9 cellular contexts compared by ENCODE assay signal in genomic region chr11:124725719-124726105, GRCh38. TPM values are rescaled to one million over a fixed set of nuclear protein-coding genes. Genes with fewer than 3 reads are reported as not detected.
DNase-seq lines count a peak whose midpoint lies in the region; ATAC-seq, FAIRE-seq and TF ChIP-seq lines count a peak whose summit lies in the region.
"Had no signal": no experiment of that assay in that cellular context is flagged by ENCODE, and none has a peak within 500 bp of the region (broad histone marks: within the 10 kb centered on the region; RNA-seq: fewer than 3 reads in every experiment).

No MANE protein-coding gene starts in this region.

- H3K4me3 ChIP-seq in GM12878 = no peak overlapping the region
- no peak overlapping the region for H3K4me3 ChIP-seq in BE2C (ENCODE audit: low read depth, low read length)
- H3K4me3 ChIP-seq in mesenchymal stem cell (ENCODE audit: insufficient read depth in 1 of 2, low read depth in 1 of 2, low read length in 2 of 2) = no peak overlapping the region

- no peaks in the 10 kb centered on the region for H4K20me1 ChIP-seq in GM12878 (ENCODE audit: control insufficient read depth, insufficient read depth)

- no peak for FAIRE-seq in GM12878 (lab: Jason Lieb, UNC)

- no TSS peak for BruUV-seq in GM12878 (replicated peaks; lab: Mats Ljungman, UMichigan)

- H3K27me3 Mint-ChIP-seq in neural crest cell (ENCODE audit: low read depth) = peaks cover 23% of the 10 kb centered on the region

- H3K23ac ChIP-seq in mesenchymal stem cell (ENCODE audit: low read length in 2 of 2) = no peak overlapping the region

- TF ChIP-seq RAD21 in GM12878 (IDR thresholded peaks at IDR 0.05; ENCODE audit: insufficient read depth, low read depth, low read length) = no peak

- TF ChIP-seq POLR2A in GM12878 (IDR thresholded peaks at IDR 0.05; ENCODE audit: low read depth, low read length) = no peak

- TF ChIP-seq CTCF in GM12878 (IDR thresholded peaks at IDR 0.05 in 2 of 3, conservative IDR thresholded peaks at IDR 0.05 in 1 of 3; ENCODE audit: control insufficient read depth in 2 of 3, extremely low read depth in 1 of 3, insufficient read depth in 1 of 3, low read depth in 3 of 3, low read length in 3 of 3) = no peak
- no peak for TF ChIP-seq CTCF in neural crest cell (conservative IDR thresholded peaks at IDR 0.05)
- TF ChIP-seq CTCF in BE2C (IDR thresholded peaks at IDR 0.05; ENCODE audit: low read depth, low read length) = no peak

- H2AFZ ChIP-seq in GM12878 (ENCODE audit: control insufficient read depth, low read depth, low read length) (no peak overlapping the region; the same call in 1 of the 2 replicates), mesenchymal stem cell (ENCODE audit: low read depth, low read length) (no peak overlapping the region)

- no peak overlapping the region for H2BK12ac ChIP-seq in mesenchymal stem cell (ENCODE audit: low read length in 2 of 2)

- H3K4me1 ChIP-seq in GM12878 (ENCODE audit: control insufficient read depth, insufficient read depth, low read length) = peaks cover 7% of the 10 kb centered on the region
- no peaks in the 10 kb centered on the region; the same call in 1 of the 2 replicates for H3K4me1 ChIP-seq in BE2C
- H3K4me1 ChIP-seq in mesenchymal stem cell (ENCODE audit: control insufficient read depth, insufficient read depth, low read depth, low read length) = peaks cover 9% of the 10 kb centered on the region

- no peak overlapping the region for H2BK5ac ChIP-seq in mesenchymal stem cell (ENCODE audit: low read depth, low read length, poor library complexity, severe bottlenecking)

- CTCF ChIA-PET in GM12878 (lab: Yijun Ruan, JAX) = interaction anchor here (1.7 to 4.1 kb wide), 7 partner anchors 9 to 67 kb away, joined by 5 to 36 read pairs (median 9); partner anchors contain the start of genes ESAM and NRGN

- SMC1A ChIA-PET in GM12878 (lab: Charles Lee; ENCODE audit: uncharacterized antibody, unreplicated experiment) = interaction anchor here (0.8 to 2.6 kb wide), 10 partner anchors 12 to 100 kb away, joined by 3 to 16 read pairs (median 4); partner anchors contain the start of genes SIAE and SPA17

- H3K36me3 ChIP-seq in GM12878 (ENCODE audit: control insufficient read depth in 2 of 2, insufficient read depth in 2 of 2, low read length in 1 of 2) (no peaks in the 10 kb centered on the region), BE2C (no peaks in the 10 kb centered on the region), mesenchymal stem cell (ENCODE audit: control insufficient read depth in 1 of 2, insufficient read depth in 2 of 2, low read depth in 1 of 2, low read length in 2 of 2) (no peaks in the 10 kb centered on the region)

- no peak overlapping the region for H3K27ac Mint-ChIP-seq in neural crest cell (ENCODE audit: unreplicated experiment)

- no peak overlapping the region for H3K14ac ChIP-seq in mesenchymal stem cell (ENCODE audit: low read length in 2 of 2)

- no peaks in the 10 kb centered on the region for H3K79me2 ChIP-seq in GM12878 (ENCODE audit: control insufficient read depth, insufficient read depth, low read length)

- H4K91ac ChIP-seq in mesenchymal stem cell (ENCODE audit: low read length) = no peak overlapping the region

- RAD21 ChIA-PET in GM12878 (lab: Charles Lee; ENCODE audit: unreplicated experiment) = interaction anchor here (1.3 to 2.0 kb wide), 7 partner anchors 8 to 68 kb away, joined by 3 to 7 read pairs (median 4); no protein-coding TSS in a partner anchor

- H4K8ac ChIP-seq in mesenchymal stem cell (ENCODE audit: low read length) = no peak overlapping the region

- peak overlapping the region; percentile 14 for H3K4me3 Mint-ChIP-seq in neural crest cell

- H3K9me3 Mint-ChIP-seq in neural crest cell = no peaks in the 10 kb centered on the region

- no peaks in the 10 kb centered on the region for H3K36me3 Mint-ChIP-seq in neural crest cell (ENCODE audit: low read depth)

- 13% methylated on average over 6 of the region's 6 CpGs for WGBS in GM12878 (ENCODE audit: insufficient coverage, insufficient replicate concordance, low lambda C conversion rate, missing lambda C conversion rate)
- WGBS in mesenchymal stem cell = 31% methylated on average over 6 of the region's 6 CpGs

- H3K9me3 ChIP-seq in GM12878 (replicated peaks; ENCODE audit: control insufficient read depth, insufficient read depth, low read length) (no peaks in the 10 kb centered on the region), BE2C (no peaks in the 10 kb centered on the region), mesenchymal stem cell (ENCODE audit: control insufficient read depth, low read length) (no peaks in the 10 kb centered on the region)

- peaks cover 41% of the 10 kb centered on the region for H3K4me1 Mint-ChIP-seq in neural crest cell

- DNase-seq in GM12878 (ENCODE audit: low read depth, low spot score) (no peak), neural crest cell (ENCODE audit: low read depth, low spot score) (no peak), D341Med (ENCODE audit: low spot score) (no peak), BE2C (no peak), mesenchymal stem cell (no peak)
- DNase-seq in stimulated activated CD4-positive, alpha-beta T cell treated with anti-CD3 and anti-CD28 coated beads, Interleukin-4, amount 100 ng/mL, for 24 hours = no peak
- DNase-seq: stimulated activated naive CD8-positive, alpha-beta T cell treated with anti-CD3 and anti-CD28 coated beads, Interleukin-15, Interleukin-2, amounts not matched to agents 100 U/mL and 50 U/mL, for 24 hours had no signal

- H3K27me3 ChIP-seq in GM12878 (replicated peaks in 1 of 2; ENCODE audit: control insufficient read depth in 2 of 2, insufficient read depth in 2 of 2, low read length in 1 of 2) (no peaks in the 10 kb centered on the region; a peak in 2 of 4 replicates), BE2C (no peaks in the 10 kb centered on the region), mesenchymal stem cell (ENCODE audit: control insufficient read depth in 1 of 2, insufficient read depth in 1 of 2, low read length in 2 of 2) (peaks cover 59 to 78% of the 10 kb centered on the region in 2 experiments)

- H3K4ac ChIP-seq in mesenchymal stem cell (ENCODE audit: low read depth in 1 of 2, low read length in 2 of 2) = no peak overlapping the region

- no peak overlapping the region for H3K4me2 ChIP-seq in GM12878 (ENCODE audit: control insufficient read depth, insufficient read depth)
- H3K4me2 ChIP-seq in mesenchymal stem cell (ENCODE audit: low read length, poor library complexity, severe bottlenecking) = no peak overlapping the region

- ATAC-seq in GM18907 (IDR thresholded peaks at IDR 0.05; ENCODE audit: unreplicated experiment) = peak; percentile 15
- ATAC-seq in HG03442 (IDR thresholded peaks at IDR 0.05; ENCODE audit: unreplicated experiment) = peak; percentile 20
- ATAC-seq in GM12878 = peak; percentile 24
- ATAC-seq: stimulated activated naive CD8-positive, alpha-beta T cell treated with anti-CD3 and anti-CD28 coated beads, Interleukin-15, Interleukin-2, amounts not matched to agents 100 U/mL and 50 U/mL, for 24 hours had no signal

- no peak overlapping the region for H2BK15ac ChIP-seq in mesenchymal stem cell (ENCODE audit: low read depth, poor library complexity, severe bottlenecking)

- intact Hi-C loops in GM12878 (cut with micrococcal nuclease; ENCODE audit: unreplicated experiment) = no loop called here

- TF ChIP-seq EP300 in GM12878 (IDR thresholded peaks at IDR 0.05; ENCODE audit: borderline replicate concordance in 1 of 2, control insufficient read depth in 1 of 2, low read depth in 2 of 2, low read length in 2 of 2) = no peak

- no peak overlapping the region for H3K27ac ChIP-seq in GM12878 (ENCODE audit: control insufficient read depth, insufficient read depth)
- H3K27ac ChIP-seq in mesenchymal stem cell (ENCODE audit: low read length, poor library complexity, severe bottlenecking) = no peak overlapping the region

- POLR2A ChIA-PET in GM12878 (lab: Charles Lee) = interaction anchor here (0.6 to 1.3 kb wide), 3 partner anchors 8 to 21 kb away, joined by 3 to 5 read pairs (median 4); no protein-coding TSS in a partner anchor

- no peak overlapping the region for H2AK5ac ChIP-seq in mesenchymal stem cell (ENCODE audit: low read length, severe bottlenecking)

- H3K9ac ChIP-seq in GM12878 (ENCODE audit: control insufficient read depth, insufficient read depth, low read length) = no peak overlapping the region
- H3K9ac ChIP-seq in mesenchymal stem cell (ENCODE audit: low read length) = no peak overlapping the region

- no peak overlapping the region for H2BK120ac ChIP-seq in mesenchymal stem cell (ENCODE audit: low read depth, low read length)

- H3K79me1 ChIP-seq in mesenchymal stem cell (replicated peaks; ENCODE audit: low read length, poor library complexity, severe bottlenecking) = no peaks in the 10 kb centered on the region

- in situ Hi-C loops in GM12878 (cut with MboI) = no loop called here

- no peak overlapping the region for H3K18ac ChIP-seq in mesenchymal stem cell (ENCODE audit: low read depth in 1 of 2, low read length in 2 of 2)

RNA-seq across cellular contexts. Expression of gene NRGN, which starts 14.0 kb away (rescaled TPM):
- total RNA-seq in GM12878 (2013; cell fraction: nucleolus; rRNA removed) = not detected in 2 replicates
- total RNA-seq in GM12878 (2014; rRNA removed) (0.49 and 1.1 TPM in 2 replicates), GM12878 (2014; rRNA removed; fragmentation: Illumina TruSeq; extraction: Trizol) (0.36 TPM in 1 of 2 replicates, not detected in the other), GM12878 (2021) (2.7 and 3.2 TPM in 2 replicates), neural crest cell (30.3 and 30.7 TPM in 2 replicates)
- polyA plus RNA-seq in GM12878 (2011; ENCODE audit: low read depth) = 0.84 TPM
- polyA plus RNA-seq in GM12878 (2011; rRNA removed) (0.97 and 2.1 TPM in 2 replicates), GM12878 (2014; fragmentation: Illumina TruSeq; extraction: Trizol) (1.2 TPM in 1 of 2 replicates, not detected in the other), GM12878 (2014; fragmentation: Nextera tagmentation; extraction: Ambion mirVana) (not detected), GM12878 (2014; rRNA removed) (2.8 and 3.5 TPM in 2 replicates), GM12878 (2016; fragmentation: Nextera tagmentation; extraction: Ambion mirVana) (1 to 10 TPM in 1 of 2 experiments, under 1 TPM in 1; 0.92 to 1.1 TPM)
- polyA plus RNA-seq in GM12878 (2011; cell fraction: cytosol; rRNA removed) = 4.2 and 5.7 TPM in 2 replicates
- polyA plus RNA-seq in GM12878 (2011; cell fraction: nucleus; rRNA removed) = 9.3 and 10.5 TPM in 2 replicates
- polyA plus RNA-seq in GM12878 (2012) = 2.3 and 2.8 TPM in 2 replicates
- 0.88 and 0.95 TPM in 2 replicates for polyA minus RNA-seq in GM12878 (2011; rRNA and poly(A)+ RNA removed)
- polyA minus RNA-seq in GM12878 (2011; cell fraction: cytosol; rRNA and poly(A)+ RNA removed) = 2.0 and 2.1 TPM in 2 replicates
- 1.9 and 2.4 TPM in 2 replicates for polyA minus RNA-seq in GM12878 (2011; cell fraction: nucleus; rRNA and poly(A)+ RNA removed)
- polyA plus RNA-seq in BE2C (2012; ENCODE audit: insufficient read depth, insufficient read length, low read depth) = 55.6 TPM
- 0.90 TPM for polyA plus RNA-seq in mesenchymal stem cell (2013, experiment 1 of 2)
- polyA plus RNA-seq in mesenchymal stem cell (2013, experiment 2 of 2) = 0.68 TPM

RNA-seq across cellular contexts. Expression of gene VSIG2, which starts 26.3 kb away (rescaled TPM):
- 0.46 TPM in 1 of 2 replicates, not detected in the other for total RNA-seq in GM12878 (2013; cell fraction: nucleolus; rRNA removed)
- total RNA-seq in GM12878 (2014; rRNA removed) (not detected in 2 replicates), GM12878 (2014; rRNA removed; fragmentation: Illumina TruSeq; extraction: Trizol) (0.13 TPM in 1 of 2 replicates, not detected in the other), GM12878 (2021) (0.31 and 0.40 TPM in 2 replicates), neural crest cell (not detected in 2 replicates)
- not detected for polyA plus RNA-seq in GM12878 (2011; ENCODE audit: low read depth)
- polyA plus RNA-seq in GM12878 (2011; rRNA removed) (0.12 and 0.15 TPM in 2 replicates), GM12878 (2014; fragmentation: Illumina TruSeq; extraction: Trizol) (not detected in 2 replicates), GM12878 (2014; fragmentation: Nextera tagmentation; extraction: Ambion mirVana) (not detected), GM12878 (2014; rRNA removed) (0.15 and 0.27 TPM in 2 replicates), GM12878 (2016; fragmentation: Nextera tagmentation; extraction: Ambion mirVana) (under 1 TPM in 1 of 2 experiments, not detected in 1; 0.19 TPM)
- polyA plus RNA-seq in GM12878 (2011; cell fraction: cytosol; rRNA removed) = 0.07 TPM in 1 of 2 replicates, not detected in the other
- polyA plus RNA-seq in GM12878 (2011; cell fraction: nucleus; rRNA removed) = 0.41 and 1.0 TPM in 2 replicates
- 0.14 TPM in 1 of 2 replicates, not detected in the other for polyA plus RNA-seq in GM12878 (2012)
- not detected in 2 replicates for polyA minus RNA-seq in GM12878 (2011; rRNA and poly(A)+ RNA removed)
- polyA minus RNA-seq in GM12878 (2011; cell fraction: cytosol; rRNA and poly(A)+ RNA removed) = not detected in 2 replicates
- polyA minus RNA-seq in GM12878 (2011; cell fraction: nucleus; rRNA and poly(A)+ RNA removed) = not detected in 2 replicates
- polyA plus RNA-seq in BE2C (2012; ENCODE audit: insufficient read depth, insufficient read length, low read depth) = 0.74 TPM
- not detected for polyA plus RNA-seq in mesenchymal stem cell (2013, experiment 1 of 2)
- polyA plus RNA-seq in mesenchymal stem cell (2013, experiment 2 of 2) = not detected

RNA-seq across cellular contexts. Expression of gene ESAM, which starts 36.4 kb away (rescaled TPM):
- 17.0 and 18.6 TPM in 2 replicates for total RNA-seq in GM12878 (2013; cell fraction: nucleolus; rRNA removed)
- total RNA-seq in GM12878 (2014; rRNA removed) = 16.3 and 20.6 TPM in 2 replicates
- total RNA-seq in GM12878 (2014; rRNA removed; fragmentation: Illumina TruSeq; extraction: Trizol) = 9.2 and 9.4 TPM in 2 replicates
- total RNA-seq in GM12878 (2021) = 26.1 and 26.9 TPM in 2 replicates
- 7.7 TPM for polyA plus RNA-seq in GM12878 (2011; ENCODE audit: low read depth)
- 5.7 and 15.3 TPM in 2 replicates for polyA plus RNA-seq in GM12878 (2011; rRNA removed)
- 12.8 and 13.5 TPM in 2 replicates for polyA plus RNA-seq in GM12878 (2011; cell fraction: cytosol; rRNA removed)
- polyA plus RNA-seq in GM12878 (2011; cell fraction: nucleus; rRNA removed) = 32.4 and 38.8 TPM in 2 replicates
- polyA plus RNA-seq in GM12878 (2012) = 17.7 and 20.4 TPM in 2 replicates
- polyA plus RNA-seq in GM12878 (2014; fragmentation: Illumina TruSeq; extraction: Trizol) = 14.4 and 18.4 TPM in 2 replicates
- polyA plus RNA-seq in GM12878 (2014; fragmentation: Nextera tagmentation; extraction: Ambion mirVana) = 1 to 10 TPM; 2.7 to 6.9 TPM
- 22.3 and 24.6 TPM in 2 replicates for polyA plus RNA-seq in GM12878 (2014; rRNA removed)
- polyA plus RNA-seq in GM12878 (2016; fragmentation: Nextera tagmentation; extraction: Ambion mirVana) = 10 to 100 TPM; 34.2 to 43.6 TPM
- polyA minus RNA-seq in GM12878 (2011; rRNA and poly(A)+ RNA removed) = 6.6 and 9.7 TPM in 2 replicates
- 2.5 and 2.9 TPM in 2 replicates for polyA minus RNA-seq in GM12878 (2011; cell fraction: cytosol; rRNA and poly(A)+ RNA removed)
- polyA minus RNA-seq in GM12878 (2011; cell fraction: nucleus; rRNA and poly(A)+ RNA removed) = 7.5 and 9.0 TPM in 2 replicates
- total RNA-seq in neural crest cell = 0.96 and 1.1 TPM in 2 replicates
- polyA plus RNA-seq in BE2C (2012; ENCODE audit: insufficient read depth, insufficient read length, low read depth) = 6.5 TPM
- 0.10 TPM for polyA plus RNA-seq in mesenchymal stem cell (2013, experiment 1 of 2)
- polyA plus RNA-seq in mesenchymal stem cell (2013, experiment 2 of 2) = 0.05 TPM

RNA-seq across cellular contexts. Expression of gene SPA17, which starts 52.0 kb away (rescaled TPM):
- 1.2 and 1.8 TPM in 2 replicates for total RNA-seq in GM12878 (2013; cell fraction: nucleolus; rRNA removed)
- total RNA-seq in GM12878 (2014; rRNA removed) (3.5 and 4.6 TPM in 2 replicates), GM12878 (2014; rRNA removed; fragmentation: Illumina TruSeq; extraction: Trizol) (9.9 and 14.0 TPM in 2 replicates), GM12878 (2021) (2.5 and 2.9 TPM in 2 replicates), neural crest cell (18.2 and 19.1 TPM in 2 replicates)
- 2.0 TPM for polyA plus RNA-seq in GM12878 (2011; ENCODE audit: low read depth)
- polyA plus RNA-seq in GM12878 (2011; rRNA removed) (13.2 and 16.1 TPM in 2 replicates), GM12878 (2014; fragmentation: Illumina TruSeq; extraction: Trizol) (12.5 and 17.8 TPM in 2 replicates), GM12878 (2014; fragmentation: Nextera tagmentation; extraction: Ambion mirVana) (1 to 10 TPM; 6.1 to 7.3 TPM), GM12878 (2014; rRNA removed) (3.5 and 6.8 TPM in 2 replicates), GM12878 (2016; fragmentation: Nextera tagmentation; extraction: Ambion mirVana) (10 to 100 TPM in 1 of 2 experiments, 1 to 10 TPM in 1; 9.8 to 11.2 TPM)
- polyA plus RNA-seq in GM12878 (2011; cell fraction: cytosol; rRNA removed) = 2.8 and 2.9 TPM in 2 replicates
- polyA plus RNA-seq in GM12878 (2011; cell fraction: nucleus; rRNA removed) = 1.8 and 2.0 TPM in 2 replicates
- 3.2 and 4.1 TPM in 2 replicates for polyA plus RNA-seq in GM12878 (2012)
- polyA minus RNA-seq in GM12878 (2011; rRNA and poly(A)+ RNA removed) = 1.0 and 1.9 TPM in 2 replicates
- polyA minus RNA-seq in GM12878 (2011; cell fraction: cytosol; rRNA and poly(A)+ RNA removed) = 0.52 TPM in 1 of 2 replicates, not detected in the other
- polyA minus RNA-seq in GM12878 (2011; cell fraction: nucleus; rRNA and poly(A)+ RNA removed) = 0.86 and 2.5 TPM in 2 replicates
- polyA plus RNA-seq in BE2C (2012; ENCODE audit: insufficient read depth, insufficient read length, low read depth) = 1.6 TPM
- 14.5 TPM for polyA plus RNA-seq in mesenchymal stem cell (2013, experiment 1 of 2)
- 13.2 TPM for polyA plus RNA-seq in mesenchymal stem cell (2013, experiment 2 of 2)

RNA-seq across cellular contexts. Expression of gene SIAE, which starts 52.2 kb away (rescaled TPM):
- total RNA-seq in GM12878 (2013; cell fraction: nucleolus; rRNA removed) = 5.9 and 6.0 TPM in 2 replicates
- total RNA-seq in GM12878 (2014; rRNA removed) = 3.5 and 4.3 TPM in 2 replicates
- total RNA-seq in GM12878 (2014; rRNA removed; fragmentation: Illumina TruSeq; extraction: Trizol) = 4.0 and 4.3 TPM in 2 replicates
- 4.8 and 7.0 TPM in 2 replicates for total RNA-seq in GM12878 (2021)
- 1.9 TPM for polyA plus RNA-seq in GM12878 (2011; ENCODE audit: low read depth)
- 6.1 and 6.6 TPM in 2 replicates for polyA plus RNA-seq in GM12878 (2011; rRNA removed)
- 4.4 and 4.8 TPM in 2 replicates for polyA plus RNA-seq in GM12878 (2011; cell fraction: cytosol; rRNA removed)
- 3.3 and 4.4 TPM in 2 replicates for polyA plus RNA-seq in GM12878 (2011; cell fraction: nucleus; rRNA removed)
- 3.7 and 4.0 TPM in 2 replicates for polyA plus RNA-seq in GM12878 (2012)
- polyA plus RNA-seq in GM12878 (2014; fragmentation: Illumina TruSeq; extraction: Trizol) = 6.9 and 8.0 TPM in 2 replicates
- polyA plus RNA-seq in GM12878 (2014; fragmentation: Nextera tagmentation; extraction: Ambion mirVana) = under 1 TPM; 0.93 to 0.97 TPM
- 5.0 and 6.0 TPM in 2 replicates for polyA plus RNA-seq in GM12878 (2014; rRNA removed)
- 1 to 10 TPM; 2.8 to 3.2 TPM for polyA plus RNA-seq in GM12878 (2016; fragmentation: Nextera tagmentation; extraction: Ambion mirVana)
- polyA minus RNA-seq in GM12878 (2011; rRNA and poly(A)+ RNA removed) = 4.1 and 4.3 TPM in 2 replicates
- polyA minus RNA-seq in GM12878 (2011; cell fraction: cytosol; rRNA and poly(A)+ RNA removed) = 1.2 and 1.6 TPM in 2 replicates
- 0.85 and 1.9 TPM in 2 replicates for polyA minus RNA-seq in GM12878 (2011; cell fraction: nucleus; rRNA and poly(A)+ RNA removed)
- total RNA-seq in neural crest cell = 5.3 and 5.9 TPM in 2 replicates
- 5.0 TPM for polyA plus RNA-seq in BE2C (2012; ENCODE audit: insufficient read depth, insufficient read length, low read depth)
- 18.4 TPM for polyA plus RNA-seq in mesenchymal stem cell (2013, experiment 1 of 2)
- polyA plus RNA-seq in mesenchymal stem cell (2013, experiment 2 of 2) = 18.5 TPM
